8 cellular contexts compared by ENCODE assay signal in the genomic region with DNA sequence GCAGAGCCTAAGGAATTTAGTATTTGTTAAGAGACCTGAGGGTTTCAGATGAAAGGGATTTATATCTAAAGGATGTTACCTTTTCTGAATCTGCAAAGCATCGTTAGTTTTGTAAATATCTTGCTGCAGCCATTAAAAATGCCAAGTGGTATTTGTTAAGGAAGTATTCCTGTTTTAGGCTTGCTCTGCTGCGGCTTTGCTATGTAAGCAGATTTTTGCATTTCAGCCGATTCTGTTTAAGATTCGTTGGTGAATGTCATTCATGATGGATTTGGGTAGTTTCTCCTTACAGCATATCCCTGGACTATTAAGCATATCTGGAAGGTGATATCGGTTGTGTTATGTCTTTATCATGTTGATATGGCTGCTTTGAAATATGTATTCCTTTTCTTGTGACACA. TPM values are rescaled to one million over a fixed set of nuclear protein-coding genes. Genes with fewer than 3 reads are reported as not detected.
A peak's percentile ranks its signal among the peaks of the same experiment; 100 is the strongest.
DNase-seq lines count a peak whose midpoint lies in the region; ATAC-seq and TF ChIP-seq lines count a peak whose summit lies in the region.

No MANE protein-coding gene starts in this region.

- peaks cover 28% of the 10 kb centered on the region; the same call in 1 of the 2 replicates for H3K79me2 ChIP-seq in H9 (ENCODE audit: insufficient read depth, low read length)

- H3K23me2 ChIP-seq in H9 (ENCODE audit: insufficient read length, low read depth, low read length, poor library complexity, severe bottlenecking), result no peaks in the 10 kb centered on the region

- H3K36me3 Mint-ChIP-seq in H9 (ENCODE audit: insufficient read depth in 1 of 3, low read depth in 3 of 3), result peaks cover 0 to 6% (median 2%) of the 10 kb centered on the region in 3 experiments; a peak in 4 of 7 replicates

- no peak overlapping the region for H2AFZ ChIP-seq in H9 (ENCODE audit: low read length)

- WGBS in H9 (ENCODE audit: extremely low coverage, insufficient read length, low lambda C conversion rate), result no CpG with 5 or more reads among the region's 5 CpGs
- WGBS in gastroesophageal sphincter (ENCODE audit: low coverage in 1 of 2), 2 donors, result 6 to 15% methylated on average over 5 of the region's 5 CpGs

- H3K4me3 ChIP-seq in WERI-Rb-1 (ENCODE audit: low read depth, low read length) (peak overlapping the region; percentile 66), gastroesophageal sphincter (peak overlapping the region; percentile 64 to 99), skeletal muscle tissue (ENCODE audit: low read length in 3 of 3) (peak overlapping the region; percentile 91 to 94 (median 92))

- H2BK12ac ChIP-seq in H9 (ENCODE audit: insufficient read length, low read depth, low read length), result no peak overlapping the region

- H3K18ac ChIP-seq in H9 (ENCODE audit: insufficient read length, low read depth, low read length), result no peak overlapping the region

- no peak overlapping the region for H3K14ac ChIP-seq in H9 (ENCODE audit: insufficient read depth, low read length)

- no peak overlapping the region for H2BK120ac ChIP-seq in H9 (ENCODE audit: low read depth, low read length, poor library complexity, severe bottlenecking)

- no peak overlapping the region for H3T11ph ChIP-seq in H9 (ENCODE audit: low read length)

- peak overlapping the region; percentile 98 for H3K4me3 Mint-ChIP-seq in H9

- H4K91ac ChIP-seq in H9 (ENCODE audit: insufficient read length, low read depth, low read length), result no peak overlapping the region

- H2BK20ac ChIP-seq in H9 (ENCODE audit: low read depth, low read length, poor library complexity, severe bottlenecking), result no peak overlapping the region

- H3K9ac ChIP-seq in H9 (ENCODE audit: extremely low read depth, insufficient read length, low read length) (peak overlapping the region; percentile 96), skeletal muscle tissue (ENCODE audit: low read depth in 1 of 3, low read length in 3 of 3) (peak overlapping the region; percentile 87 to 96 (median 91))

- TF ChIP-seq CTCF in H9 (conservative IDR thresholded peaks at IDR 0.05), result no peak
- no peak for TF ChIP-seq CTCF in WERI-Rb-1 (IDR thresholded peaks at IDR 0.05; ENCODE audit: low read depth, low read length)
- no peak for TF ChIP-seq CTCF in gastroesophageal sphincter (IDR thresholded peaks at IDR 0.05)

- H3K27ac ChIP-seq in H9 (ENCODE audit: insufficient read length, low read depth, low read length), result no peak overlapping the region
- H3K27ac ChIP-seq in WERI-Rb-1, result no peak overlapping the region; the same call in 1 of the 2 replicates
- H3K27ac ChIP-seq in gastroesophageal sphincter, result peak overlapping the region; percentile 86 to 97 (median 91)
- peak overlapping the region; percentile 88 for H3K27ac ChIP-seq in skeletal muscle tissue (ENCODE audit: low read depth, low read length)

- no peak overlapping the region for H2BK15ac ChIP-seq in H9 (ENCODE audit: low read depth, low read length)

- no peak for TF ChIP-seq POLR2A in gastroesophageal sphincter (IDR thresholded peaks at IDR 0.05)

- H3K4me1 ChIP-seq in H9 (ENCODE audit: insufficient read depth, low read length), result no peaks in the 10 kb centered on the region
- peaks cover 3 to 41% (median 12%) of the 10 kb centered on the region in 3 donors for H3K4me1 ChIP-seq in gastroesophageal sphincter
- H3K4me1 ChIP-seq in skeletal muscle tissue (ENCODE audit: control insufficient read depth in 3 of 3, insufficient read depth in 3 of 3, low read length in 3 of 3), result peaks cover 4 to 12% (median 9%) of the 10 kb centered on the region in 3 donors

- DNase-seq in H9 (no peak), WERI-Rb-1 (no peak), DMS 273 (lab: John Stamatoyannopoulos, UW; ENCODE audit: unreplicated experiment) (no peak)

- 0 out of 2 replicates have a peak, but pooled peaks cover 2% of the 10 kb centered on the region for H3K36me3 ChIP-seq in WERI-Rb-1
- peaks cover 0 to 6% of the 10 kb centered on the region in 2 donors for H3K36me3 ChIP-seq in gastroesophageal sphincter
- H3K36me3 ChIP-seq in skeletal muscle tissue (ENCODE audit: control insufficient read depth in 3 of 3, insufficient read depth in 3 of 3, low read length in 3 of 3), result peaks cover 0 to 4% (median 0%) of the 10 kb centered on the region in 3 donors

- ATAC-seq in gastroesophageal sphincter, result no peak
- no peak for ATAC-seq in GM21515 (IDR thresholded peaks at IDR 0.05; ENCODE audit: unreplicated experiment)
- ATAC-seq in GM18870 (IDR thresholded peaks at IDR 0.05; ENCODE audit: unreplicated experiment), result no peak
- no peak for ATAC-seq in GM18909 (IDR thresholded peaks at IDR 0.05; ENCODE audit: poor library complexity, unreplicated experiment)

- peaks cover 8 to 12% of the 10 kb centered on the region in 2 experiments for H3K4me1 Mint-ChIP-seq in H9

- H3K4me2 ChIP-seq in H9 (ENCODE audit: insufficient read depth, insufficient read length, low read length), result peak overlapping the region; percentile 50

- H3K79me1 ChIP-seq in H9 (ENCODE audit: insufficient read depth, low read depth, low read length, poor library complexity, severe bottlenecking), result peaks cover 2% of the 10 kb centered on the region

- H4K8ac ChIP-seq in H9 (replicated peaks; ENCODE audit: insufficient read length, low read depth, low read length), result no peak overlapping the region

- no peak overlapping the region for H4K5ac ChIP-seq in H9 (ENCODE audit: insufficient read length, low read depth, low read length)

- H2AK5ac ChIP-seq in H9 (ENCODE audit: insufficient read length, low read length), result no peak overlapping the region

- H3K56ac ChIP-seq in H9 (ENCODE audit: insufficient read length, low read depth, low read length), result no peak overlapping the region

- no peak for TF ChIP-seq EP300 in gastroesophageal sphincter (IDR thresholded peaks at IDR 0.05)

- H3K27me3 Mint-ChIP-seq in H9 (ENCODE audit: low read depth), result no peaks in the 10 kb centered on the region; the same call in 1 of the 2 replicates

- no peak overlapping the region for H2BK5ac ChIP-seq in H9 (ENCODE audit: insufficient read length, low read length)

- H4K20me1 ChIP-seq in H9 (ENCODE audit: control insufficient read depth, insufficient read depth, insufficient read length), result no peaks in the 10 kb centered on the region

- no peaks in the 10 kb centered on the region for H3K9me3 Mint-ChIP-seq in H9

- H3K9me3 ChIP-seq in H9 (ENCODE audit: control insufficient read depth, low read depth, low read length) (no peaks in the 10 kb centered on the region), WERI-Rb-1 (ENCODE audit: severe bottlenecking) (no peaks in the 10 kb centered on the region), gastroesophageal sphincter (no peaks in the 10 kb centered on the region), skeletal muscle tissue (ENCODE audit: control insufficient read depth in 3 of 3, low read length in 3 of 3) (no peaks in the 10 kb centered on the region)

- no peak overlapping the region for H3K23ac ChIP-seq in H9 (ENCODE audit: insufficient read length, low read depth, low read length)

- H3K4ac ChIP-seq in H9 (ENCODE audit: low read depth, low read length), result no peak overlapping the region

- H3K27me3 ChIP-seq in H9 (ENCODE audit: insufficient read depth, low read length), result no peaks in the 10 kb centered on the region
- H3K27me3 ChIP-seq in WERI-Rb-1 (ENCODE audit: insufficient read depth, low read depth, severe bottlenecking), result no peaks in the 10 kb centered on the region
- no peaks in the 10 kb centered on the region for H3K27me3 ChIP-seq in gastroesophageal sphincter
- H3K27me3 ChIP-seq in skeletal muscle tissue (ENCODE audit: control insufficient read depth in 3 of 3, insufficient read depth in 3 of 3, low read length in 3 of 3), result no peaks in the 10 kb centered on the region

- no peak overlapping the region; a peak in 2 of 7 replicates for H3K27ac Mint-ChIP-seq in H9

RNA-seq across cellular contexts. Expression of gene USP8, which starts 1.0 kb away (rescaled TPM):
- total RNA-seq in H9 (2021) (64.4 and 67.1 TPM in 2 replicates), gastroesophageal sphincter (10 to 100 TPM; 45.9 to 70.0 (median 55.4) TPM), skeletal muscle tissue (19.3 TPM)

Comparison
In these comparisons a context has a peak if more than half of its experiments do, and no peak if none do; other contexts are left out.
1. H3K27ac ChIP-seq: peak in gastroesophageal sphincter (4 of 4) and skeletal muscle tissue (single experiment); none in H9 (single experiment) and WERI-Rb-1 (single experiment).
2. Peak in every context shown above with its lines, with median percentiles within 50 percentile points of each other: H3K4me3 ChIP-seq.